ENCODE assay signal across 24 cellular contexts in genomic region chr17:82870541-82870940, GRCh38. TPM values are rescaled to one million over a fixed set of nuclear protein-coding genes. Genes with fewer than 3 reads are reported as not detected.
DNase-seq lines count a peak whose midpoint lies in the region; FAIRE-seq and TF ChIP-seq lines count a peak whose summit lies in the region.
"Had no signal": no experiment of that assay in that cellular context is flagged by ENCODE, and none has a peak within 500 bp of the region (broad histone marks: within the 10 kb centered on the region; RNA-seq: fewer than 3 reads in every experiment).

No MANE protein-coding gene starts in this region.

- no peak for FAIRE-seq in frontal cortex (lab: Jason Lieb, UNC)
- FAIRE-seq: G401.6 had no signal

- DNase-seq in CD14-positive monocyte (ENCODE audit: low spot score) (peak; percentile 1), GM06990 (ENCODE audit: extremely low read depth, insufficient read length) (no peak), endodermal cell (no peak), progenitor cell of endocrine pancreas (ENCODE audit: low spot score, unreplicated experiment) (no peak), NCI-H526 (lab: John Stamatoyannopoulos, UW) (no peak), frontal cortex (ENCODE audit: low spot score in 2 of 2) (no peak)
- DNase-seq in NK-92 treated with Interleukin-12 subunit alpha and Interleukin-12 subunit beta, amount 100 ng/mL, for 24 hours (lab: John Stamatoyannopoulos, UW), result no peak
- DNase-seq: activated CD4-positive, alpha-beta T cell treated with anti-CD3 and anti-CD28 coated beads for 1 hour; activated CD8-positive, alpha-beta memory T cell treated with anti-CD3 and anti-CD28 coated beads, Interleukin-2, amount 10 ng/mL, durations not matched to agents 7 days and 5 days; activated effector memory CD4-positive, alpha-beta T cell treated with anti-CD3 and anti-CD28 coated beads, Interleukin-2, amount 50 U/mL, for 16 hours; amniotic stem cell; foreskin melanocyte; H9; midbrain; NCI-H1105 treated with DMSO at 0.1 percent for 48 hours; NCI-H2081 treated with DMSO at 0.1 percent for 48 hours; OCI-M1; SIG-M5 had no signal

- intact Hi-C loops in CD14-positive monocyte (cut with micrococcal nuclease), result no loop called here

- H3K9me3 Mint-ChIP-seq in CD14-positive monocyte, result no peaks in the 10 kb centered on the region
- no peaks in the 10 kb centered on the region for H3K9me3 Mint-ChIP-seq in endodermal cell
- no peaks in the 10 kb centered on the region for H3K9me3 Mint-ChIP-seq in progenitor cell of endocrine pancreas (ENCODE audit: low read depth)
- H3K9me3 Mint-ChIP-seq: H9 had no signal

- H3K27ac Mint-ChIP-seq in CD14-positive monocyte (no peak overlapping the region), endodermal cell (peak overlapping the region; percentile 65), progenitor cell of endocrine pancreas (peak overlapping the region; percentile 73)
- H3K27ac Mint-ChIP-seq: activated CD8-positive, alpha-beta memory T cell treated with anti-CD3 and anti-CD28 coated beads, Interleukin-2, amount 10 ng/mL, durations not matched to agents 7 days and 5 days had no signal

- WGBS in endodermal cell (ENCODE audit: insufficient coverage in 1 of 2, insufficient read length in 1 of 2), 2 experiments, result 94 to 97% methylated on average over 9 to 14 of the region's 14 CpGs

- peaks cover 5% of the 10 kb centered on the region for H3K36me3 ChIP-seq in GM06990 (ENCODE audit: control insufficient read depth, insufficient read depth, low read length)
- peaks cover 21% of the 10 kb centered on the region for H3K36me3 ChIP-seq in endodermal cell (ENCODE audit: control insufficient read depth, insufficient read depth, low read length)

- no peak overlapping the region for H3K27ac ChIP-seq in endodermal cell (ENCODE audit: low read depth, low read length)
- H3K27ac ChIP-seq: epithelial cell of prostate, tibial nerve had no signal

- H3K36me3 Mint-ChIP-seq in CD14-positive monocyte, result peaks cover 41 to 50% of the 10 kb centered on the region in 2 donors
- H3K36me3 Mint-ChIP-seq in endodermal cell (ENCODE audit: low read depth), result peaks cover 13% of the 10 kb centered on the region
- peaks cover 7% of the 10 kb centered on the region for H3K36me3 Mint-ChIP-seq in progenitor cell of endocrine pancreas (ENCODE audit: insufficient read depth)

- H3K27me3 ChIP-seq in GM06990 (replicated peaks; ENCODE audit: control insufficient read depth, insufficient read depth, low read length), result no peaks in the 10 kb centered on the region
- no peaks in the 10 kb centered on the region for H3K27me3 ChIP-seq in endodermal cell (ENCODE audit: control insufficient read depth, insufficient read depth, low read length, poor library complexity, severe bottlenecking)
- H3K27me3 ChIP-seq: tibial nerve had no signal

- peaks cover 0 to 4% (median 0%) of the 10 kb centered on the region in 3 donors for H3K27me3 Mint-ChIP-seq in CD14-positive monocyte (ENCODE audit: low read depth in 3 of 3)
- no peaks in the 10 kb centered on the region for H3K27me3 Mint-ChIP-seq in endodermal cell (ENCODE audit: insufficient read depth)
- H3K27me3 Mint-ChIP-seq in progenitor cell of endocrine pancreas, result no peaks in the 10 kb centered on the region
- H3K27me3 Mint-ChIP-seq: activated CD8-positive, alpha-beta memory T cell treated with anti-CD3 and anti-CD28 coated beads, Interleukin-2, amount 10 ng/mL, durations not matched to agents 7 days and 5 days had no signal

- H3K4me1 Mint-ChIP-seq in CD14-positive monocyte (peaks cover 21% of the 10 kb centered on the region), endodermal cell (peaks cover 9% of the 10 kb centered on the region), progenitor cell of endocrine pancreas (ENCODE audit: low read depth) (peaks cover 14% of the 10 kb centered on the region)

- TF ChIP-seq CTCF in CD14-positive monocyte (IDR thresholded peaks at IDR 0.05), result no peak
- TF ChIP-seq CTCF in GM06990 (IDR thresholded peaks at IDR 0.05; ENCODE audit: insufficient read depth, low read length, poor library complexity, severe bottlenecking), result no peak
- TF ChIP-seq CTCF in endodermal cell (conservative IDR thresholded peaks at IDR 0.05), result no peak
- no peak for TF ChIP-seq CTCF in progenitor cell of endocrine pancreas (IDR thresholded peaks at IDR 0.05; ENCODE audit: unreplicated experiment)

- H3K4me3 Mint-ChIP-seq in CD14-positive monocyte (no peak overlapping the region), endodermal cell (no peak overlapping the region), progenitor cell of endocrine pancreas (ENCODE audit: low read depth) (no peak overlapping the region)
- H3K4me3 Mint-ChIP-seq: activated CD8-positive, alpha-beta memory T cell treated with anti-CD3 and anti-CD28 coated beads, Interleukin-2, amount 10 ng/mL, durations not matched to agents 7 days and 5 days; H9 had no signal

- H3K4me1 ChIP-seq in endodermal cell (ENCODE audit: control insufficient read depth, insufficient read depth, low read length), result no peaks in the 10 kb centered on the region

- 0 out of 2 replicates have a peak overlapping the region, but pooled peaks have one; percentile 7 for H3K4me3 ChIP-seq in GM06990 (replicated peaks; ENCODE audit: low read depth, low read length)
- no peak overlapping the region for H3K4me3 ChIP-seq in endodermal cell (ENCODE audit: low read length)
- H3K4me3 ChIP-seq: tibial nerve had no signal

- no peak overlapping the region for H3K9ac ChIP-seq in endodermal cell (ENCODE audit: extremely low read depth, low read length, poor library complexity, severe bottlenecking)

- no peaks in the 10 kb centered on the region for H3K9me3 ChIP-seq in endodermal cell (ENCODE audit: control insufficient read depth, low read length)
- H3K9me3 ChIP-seq: tibial nerve had no signal

RNA-seq across cellular contexts. Expression of gene ZNF750, which starts 30.7 kb away (rescaled TPM):
- polyA plus RNA-seq in CD14-positive monocyte, result not detected
- total RNA-seq in endodermal cell, result not detected
- not detected for polyA plus RNA-seq in endodermal cell (2013, experiment 1 of 2)
- polyA plus RNA-seq in endodermal cell (2013, experiment 2 of 2), result not detected
- 0.07 and 0.11 TPM in 2 replicates for total RNA-seq in progenitor cell of endocrine pancreas
- total RNA-seq in frontal cortex, result not detected
- total RNA-seq: activated CD8-positive, alpha-beta memory T cell treated with anti-CD3 and anti-CD28 coated beads, Interleukin-2, amount 10 ng/mL, durations not matched to agents 7 days and 5 days; dermis blood vessel endothelial cell; H9; NCI-H460; T-helper 2 cell treated with Interferon-gamma antibody and Interleukin-4, amounts not matched to agents 100 ng/mL and 5 ng/mL, for 36 hours; tibial nerve had no signal

Comparison
In these comparisons a context has a peak if more than half of its experiments do, and no peak if none do; other contexts are left out.
1. H3K27ac Mint-ChIP-seq: peak in endodermal cell (single experiment) and progenitor cell of endocrine pancreas (single experiment); none in CD14-positive monocyte (0 of 7).